8 cellular contexts compared by ENCODE assay signal in genomic region chr12:48716493-48717251, GRCh38. TPM values are rescaled to one million over a fixed set of nuclear protein-coding genes. Genes with fewer than 3 reads are reported as not detected.
DNase-seq lines count a peak whose midpoint lies in the region; ATAC-seq and TF ChIP-seq lines count a peak whose summit lies in the region.

Gene CCNT1 (minus strand): TSS chr12:48716707. CDS start chr12:48716675, 32 bp downstream.

- H3K27me3 ChIP-seq in ectodermal cell (ENCODE audit: control insufficient read depth, insufficient read depth, low read length, poor library complexity, severe bottlenecking) (no peaks in the 10 kb centered on the region), lower lobe of right lung (ENCODE audit: low read depth) (no peaks in the 10 kb centered on the region)

- ATAC-seq in GM19468 (IDR thresholded peaks at IDR 0.05; ENCODE audit: extremely low read depth, unreplicated experiment) (peak; percentile 96), lower lobe of right lung (peak; percentile 99)

- H3K36me3 ChIP-seq in ectodermal cell (ENCODE audit: control insufficient read depth, insufficient read depth, low read length), result peaks cover 20% of the 10 kb centered on the region
- H3K36me3 ChIP-seq in lower lobe of right lung, result peaks cover 30% of the 10 kb centered on the region

- peak; percentile 95 for DNase-seq in COLO668 (lab: John Stamatoyannopoulos, UW; ENCODE audit: unreplicated experiment)
- DNase-seq in HS-5 (ENCODE audit: low read depth), result peak; percentile 99
- peak; percentile 85 for DNase-seq in NK-92 (lab: John Stamatoyannopoulos, UW; ENCODE audit: unreplicated experiment)
- peak; percentile 95 to 97 for DNase-seq in activated CD8-positive, alpha-beta memory T cell treated with anti-CD3 and anti-CD28 coated beads for 1 hour (ENCODE audit: extremely low read depth in 1 of 2, low read depth in 1 of 2)
- peak; percentile 99 for DNase-seq in lower lobe of right lung
- DNase-seq in stimulated activated CD4-positive, alpha-beta T cell treated with anti-CD3 and anti-CD28 coated beads, TNF-alpha, amount 100 ng/mL, for 24 hours (ENCODE audit: low read depth in 3 of 3), result peak; percentile 95 to 99 (median 99)

- H3K27ac ChIP-seq in ectodermal cell (ENCODE audit: insufficient read depth, low read depth, low read length, poor library complexity, severe bottlenecking), result peak within 1 kb of the TSS; percentile 95
- peak within 1 kb of the TSS; percentile 95 for H3K27ac ChIP-seq in lower lobe of right lung

- no peak for TF ChIP-seq CTCF in lower lobe of right lung (IDR thresholded peaks at IDR 0.05)

- peak within 1 kb of the TSS; percentile 98 for H3K4me3 ChIP-seq in ectodermal cell (ENCODE audit: insufficient read depth, low read depth, low read length)
- H3K4me3 ChIP-seq in lower lobe of right lung, result peak within 1 kb of the TSS; percentile 75

- WGBS in ectodermal cell, 2 experiments, result 0 to 1% methylated on average over 61 of the region's 61 CpGs

- intact Hi-C loops in lower lobe of right lung (cut with DNase I), result no loop called here

- no peaks in the 10 kb centered on the region for H3K9me3 ChIP-seq in ectodermal cell (ENCODE audit: control insufficient read depth, low read length)
- peaks cover 7% of the 10 kb centered on the region for H3K9me3 ChIP-seq in lower lobe of right lung

- H3K4me1 ChIP-seq in ectodermal cell (ENCODE audit: control insufficient read depth, insufficient read depth, low read length), result peaks cover 7% of the 10 kb centered on the region
- peaks cover 40% of the 10 kb centered on the region for H3K4me1 ChIP-seq in lower lobe of right lung

RNA-seq across cellular contexts. Expression of gene CCNT1, which starts in this region (rescaled TPM):
- polyA plus RNA-seq in ectodermal cell (2013, experiment 1 of 4), result 36.1 TPM
- polyA plus RNA-seq in ectodermal cell (2013, experiment 2 of 4), result 42.5 TPM
- 27.5 TPM for polyA plus RNA-seq in ectodermal cell (2013, experiment 3 of 4)
- polyA plus RNA-seq in ectodermal cell (2013, experiment 4 of 4), result 30.2 TPM
- total RNA-seq in lower lobe of right lung, result 34.1 TPM

Comparison
In these comparisons a context has a peak if more than half of its experiments do, and no peak if none do; other contexts are left out.
1. Peak in every context shown above with its lines: DNase-seq, ATAC-seq, H3K4me3 ChIP-seq and H3K27ac ChIP-seq.